Comparison of ENCODE assay signal across 1 cellular context in genomic region chr1:65412256-65412983, GRCh38.
TF ChIP-seq lines count a peak whose summit lies in the region.

No MANE protein-coding gene starts in this region.

TF ChIP-seq in K562, 482 proteins besides CTCF, POLR2A, EP300 and RAD21 (continued from another document and continues in another):
- no peak for TF ChIP-seq ZNF3 (CRISPR knock-in tag; IDR thresholded peaks at IDR 0.05)
- TF ChIP-seq, protein P1, sequence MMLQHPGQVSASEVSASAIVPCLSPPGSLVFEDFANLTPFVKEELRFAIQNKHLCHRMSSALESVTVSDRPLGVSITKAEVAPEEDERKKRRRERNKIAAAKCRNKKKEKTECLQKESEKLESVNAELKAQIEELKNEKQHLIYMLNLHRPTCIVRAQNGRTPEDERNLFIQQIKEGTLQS (IDR thresholded peaks at IDR 0.05) = peak; percentile 97
- TF ChIP-seq, protein P1 (CRISPR knock-in tag; conservative IDR thresholded peaks at IDR 0.05) = no peak; the same call in 1 of the 2 replicates
- no peak for TF ChIP-seq ZNF174 (CRISPR knock-in tag; IDR thresholded peaks at IDR 0.05)
- TF ChIP-seq FIP1L1 (IDR thresholded peaks at IDR 0.05; ENCODE audit: low read depth, low read length, poor library complexity, severe bottlenecking) = no peak
- no peak for TF ChIP-seq SUPT5H (IDR thresholded peaks at IDR 0.05)
- TF ChIP-seq ATF7 (IDR thresholded peaks at IDR 0.05) = peak; percentile 74
- TF ChIP-seq ZNF707 (CRISPR knock-in tag; conservative IDR thresholded peaks at IDR 0.05) = no peak
- TF ChIP-seq TGIF2 (CRISPR knock-in tag; IDR thresholded peaks at IDR 0.05) = no peak
- TF ChIP-seq ZNF551 (CRISPR knock-in tag; IDR thresholded peaks at IDR 0.05) = 0 out of 2 replicates have a peak, but pooled peaks have one; percentile 60
- no peak for TF ChIP-seq IRF9 (tag; IDR thresholded peaks at IDR 0.05)
- peak; percentile 100 for TF ChIP-seq MEIS2 (IDR thresholded peaks at IDR 0.05; ENCODE audit: partially characterized antibody)
- no peak for TF ChIP-seq GABPB2 (CRISPR knock-in tag; conservative IDR thresholded peaks at IDR 0.05)
- peak; percentile 71; the same call in 1 of the 2 replicates for TF ChIP-seq ZNF444 (CRISPR knock-in tag; IDR thresholded peaks at IDR 0.05)
- TF ChIP-seq ILF3 (IDR thresholded peaks at IDR 0.05; ENCODE audit: borderline replicate concordance) = peak; percentile 92; the same call in 1 of the 2 replicates
- peak; percentile 17; the same call in 1 of the 2 replicates for TF ChIP-seq MAFG (tag; conservative IDR thresholded peaks at IDR 0.05)
- 0 out of 2 replicates have a peak, but pooled peaks have one; percentile 59 for TF ChIP-seq HIVEP1 (CRISPR knock-in tag; IDR thresholded peaks at IDR 0.05)
- peak; percentile 63 for TF ChIP-seq MTA3 (IDR thresholded peaks at IDR 0.05; ENCODE audit: borderline replicate concordance)
- no peak for TF ChIP-seq PPARD (CRISPR knock-in tag; IDR thresholded peaks at IDR 0.05)
- TF ChIP-seq ETV6 (IDR thresholded peaks at IDR 0.05; ENCODE audit: borderline replicate concordance in 1 of 2, low read depth in 2 of 2, low read length in 1 of 2) = peak in 1 of 2 experiments; percentile 53; a peak in 1 of 4 replicates
- TF ChIP-seq ETV6 (CRISPR knock-in tag; IDR thresholded peaks at IDR 0.05; ENCODE audit: borderline replicate concordance) = no peak
- TF ChIP-seq ZNF165 (CRISPR knock-in tag; IDR thresholded peaks at IDR 0.05; ENCODE audit: borderline replicate concordance) = no peak
- no peak for TF ChIP-seq CGGBP1 (CRISPR knock-in tag; IDR thresholded peaks at IDR 0.05)
- TF ChIP-seq ZNF77 (CRISPR knock-in tag; IDR thresholded peaks at IDR 0.05) = no peak
- TF ChIP-seq SMARCA5 (IDR thresholded peaks at IDR 0.05) = no peak
- TF ChIP-seq SIX5 (IDR thresholded peaks at IDR 0.05; ENCODE audit: borderline replicate concordance in 1 of 2, insufficient read depth in 1 of 2, low read depth in 1 of 2, low read length in 2 of 2) = no peak
- TF ChIP-seq RBFOX2 (IDR thresholded peaks at IDR 0.05; ENCODE audit: low read depth, low read length) = no peak
- no peak for TF ChIP-seq HDAC6 (IDR thresholded peaks at IDR 0.05; ENCODE audit: low read depth, low read length)
- no peak for TF ChIP-seq ELF2 (CRISPR knock-in tag; IDR thresholded peaks at IDR 0.05)
- TF ChIP-seq ZNF586 (CRISPR knock-in tag; conservative IDR thresholded peaks at IDR 0.05) = no peak
- no peak for TF ChIP-seq ZNF717 (CRISPR knock-in tag; IDR thresholded peaks at IDR 0.05)
- TF ChIP-seq MEF2A (IDR thresholded peaks at IDR 0.05; ENCODE audit: control insufficient read depth, low read depth, low read length) = no peak
- no peak for TF ChIP-seq SAFB2 (IDR thresholded peaks at IDR 0.05; ENCODE audit: borderline replicate concordance, low read depth, low read length, severe bottlenecking)
- TF ChIP-seq BHLHE40 (IDR thresholded peaks at IDR 0.05; ENCODE audit: low read length) = peak; percentile 53; the same call in 1 of the 2 replicates
- TF ChIP-seq CREBBP (IDR thresholded peaks at IDR 0.05; ENCODE audit: low read depth, low read length) = no peak
- peak; percentile 84; the same call in 1 of the 2 replicates for TF ChIP-seq GATAD2A (IDR thresholded peaks at IDR 0.05)
- no peak for TF ChIP-seq ZNF431 (CRISPR knock-in tag; IDR thresholded peaks at IDR 0.05)
- no peak for TF ChIP-seq NRF1 (conservative IDR thresholded peaks at IDR 0.05 in 1 of 2, IDR thresholded peaks at IDR 0.05 in 1 of 2)
- no peak for TF ChIP-seq KDM4B (IDR thresholded peaks at IDR 0.05; ENCODE audit: borderline replicate concordance in 2 of 2, low read depth in 1 of 2)
- TF ChIP-seq HMGN3 (IDR thresholded peaks at IDR 0.05; ENCODE audit: borderline replicate concordance, extremely low read depth, insufficient read length, low read depth, low read length) = peak; percentile 91
- TF ChIP-seq NFIX (CRISPR knock-in tag; IDR thresholded peaks at IDR 0.05; ENCODE audit: low read depth) = no peak
- TF ChIP-seq PCBP1 (IDR thresholded peaks at IDR 0.05; ENCODE audit: low read depth, low read length, poor library complexity, severe bottlenecking) = no peak
- peak; percentile 77; the same call in 1 of the 2 replicates for TF ChIP-seq ZNF589 (CRISPR knock-in tag; IDR thresholded peaks at IDR 0.05; ENCODE audit: low read depth)
- peak; percentile 58; the same call in 1 of the 2 replicates for TF ChIP-seq ZNF354B (CRISPR knock-in tag; IDR thresholded peaks at IDR 0.05)
- peak; percentile 99 for TF ChIP-seq CCNT2 (IDR thresholded peaks at IDR 0.05; ENCODE audit: borderline replicate concordance, extremely low read depth, insufficient read length, low read depth, low read length)
- TF ChIP-seq DDX20 (tag; IDR thresholded peaks at IDR 0.05; ENCODE audit: low read depth) = peak; percentile 41; the same call in 1 of the 2 replicates
- no peak for TF ChIP-seq HMG20A (CRISPR knock-in tag; conservative IDR thresholded peaks at IDR 0.05)
- TF ChIP-seq ADNP (tag; IDR thresholded peaks at IDR 0.05) = no peak
- TF ChIP-seq, protein P2, sequence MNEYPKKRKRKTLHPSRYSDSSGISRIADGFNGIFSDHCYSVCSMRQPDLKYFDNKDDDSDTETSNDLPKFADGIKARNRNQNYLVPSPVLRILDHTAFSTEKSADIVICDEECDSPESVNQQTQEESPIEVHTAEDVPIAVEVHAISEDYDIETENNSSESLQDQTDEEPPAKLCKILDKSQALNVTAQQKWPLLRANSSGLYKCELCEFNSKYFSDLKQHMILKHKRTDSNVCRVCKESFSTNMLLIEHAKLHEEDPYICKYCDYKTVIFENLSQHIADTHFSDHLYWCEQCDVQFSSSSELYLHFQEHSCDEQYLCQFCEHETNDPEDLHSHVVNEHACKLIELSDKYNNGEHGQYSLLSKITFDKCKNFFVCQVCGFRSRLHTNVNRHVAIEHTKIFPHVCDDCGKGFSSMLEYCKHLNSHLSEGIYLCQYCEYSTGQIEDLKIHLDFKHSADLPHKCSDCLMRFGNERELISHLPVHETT (CRISPR knock-in tag; conservative IDR thresholded peaks at IDR 0.05 in 1 of 2, IDR thresholded peaks at IDR 0.05 in 1 of 2) = peak in 1 of 2 experiments; percentile 94; a peak in 2 of 4 replicates
- TF ChIP-seq ZNF785 (CRISPR knock-in tag; IDR thresholded peaks at IDR 0.05) = no peak
- TF ChIP-seq HDGF (IDR thresholded peaks at IDR 0.05) = no peak
- TF ChIP-seq BRCA1 (IDR thresholded peaks at IDR 0.05) = no peak
- TF ChIP-seq BRCA1 (CRISPR knock-in tag; IDR thresholded peaks at IDR 0.05) = no peak
- no peak for TF ChIP-seq TSHZ1 (CRISPR knock-in tag; IDR thresholded peaks at IDR 0.05)
- TF ChIP-seq, protein P3, sequence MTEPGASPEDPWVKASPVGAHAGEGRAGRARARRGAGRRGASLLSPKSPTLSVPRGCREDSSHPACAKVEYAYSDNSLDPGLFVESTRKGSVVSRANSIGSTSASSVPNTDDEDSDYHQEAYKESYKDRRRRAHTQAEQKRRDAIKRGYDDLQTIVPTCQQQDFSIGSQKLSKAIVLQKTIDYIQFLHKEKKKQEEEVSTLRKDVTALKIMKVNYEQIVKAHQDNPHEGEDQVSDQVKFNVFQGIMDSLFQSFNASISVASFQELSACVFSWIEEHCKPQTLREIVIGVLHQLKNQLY (CRISPR knock-in tag; conservative IDR thresholded peaks at IDR 0.05) = no peak
- TF ChIP-seq, protein P4, sequence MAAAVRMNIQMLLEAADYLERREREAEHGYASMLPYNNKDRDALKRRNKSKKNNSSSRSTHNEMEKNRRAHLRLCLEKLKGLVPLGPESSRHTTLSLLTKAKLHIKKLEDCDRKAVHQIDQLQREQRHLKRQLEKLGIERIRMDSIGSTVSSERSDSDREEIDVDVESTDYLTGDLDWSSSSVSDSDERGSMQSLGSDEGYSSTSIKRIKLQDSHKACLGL (CRISPR knock-in tag; IDR thresholded peaks at IDR 0.05; ENCODE audit: borderline replicate concordance, poor library complexity, severe bottlenecking) = no peak
- TF ChIP-seq, protein P5, sequence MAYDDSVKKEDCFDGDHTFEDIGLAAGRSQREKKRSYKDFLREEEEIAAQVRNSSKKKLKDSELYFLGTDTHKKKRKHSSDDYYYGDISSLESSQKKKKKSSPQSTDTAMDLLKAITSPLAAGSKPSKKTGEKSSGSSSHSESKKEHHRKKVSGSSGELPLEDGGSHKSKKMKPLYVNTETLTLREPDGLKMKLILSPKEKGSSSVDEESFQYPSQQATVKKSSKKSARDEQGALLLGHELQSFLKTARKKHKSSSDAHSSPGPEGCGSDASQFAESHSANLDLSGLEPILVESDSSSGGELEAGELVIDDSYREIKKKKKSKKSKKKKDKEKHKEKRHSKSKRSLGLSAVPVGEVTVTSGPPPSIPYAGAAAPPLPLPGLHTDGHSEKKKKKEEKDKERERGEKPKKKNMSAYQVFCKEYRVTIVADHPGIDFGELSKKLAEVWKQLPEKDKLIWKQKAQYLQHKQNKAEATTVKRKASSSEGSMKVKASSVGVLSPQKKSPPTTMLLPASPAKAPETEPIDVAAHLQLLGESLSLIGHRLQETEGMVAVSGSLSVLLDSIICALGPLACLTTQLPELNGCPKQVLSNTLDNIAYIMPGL (CRISPR knock-in tag; IDR thresholded peaks at IDR 0.05) = no peak
- no peak for TF ChIP-seq E2F3 (CRISPR knock-in tag; IDR thresholded peaks at IDR 0.05)
- TF ChIP-seq FOXM1 (IDR thresholded peaks at IDR 0.05; ENCODE audit: low read depth) = peak; percentile 97
- no peak for TF ChIP-seq FOXM1 (CRISPR knock-in tag; IDR thresholded peaks at IDR 0.05; ENCODE audit: low read depth)
- TF ChIP-seq, protein P6, sequence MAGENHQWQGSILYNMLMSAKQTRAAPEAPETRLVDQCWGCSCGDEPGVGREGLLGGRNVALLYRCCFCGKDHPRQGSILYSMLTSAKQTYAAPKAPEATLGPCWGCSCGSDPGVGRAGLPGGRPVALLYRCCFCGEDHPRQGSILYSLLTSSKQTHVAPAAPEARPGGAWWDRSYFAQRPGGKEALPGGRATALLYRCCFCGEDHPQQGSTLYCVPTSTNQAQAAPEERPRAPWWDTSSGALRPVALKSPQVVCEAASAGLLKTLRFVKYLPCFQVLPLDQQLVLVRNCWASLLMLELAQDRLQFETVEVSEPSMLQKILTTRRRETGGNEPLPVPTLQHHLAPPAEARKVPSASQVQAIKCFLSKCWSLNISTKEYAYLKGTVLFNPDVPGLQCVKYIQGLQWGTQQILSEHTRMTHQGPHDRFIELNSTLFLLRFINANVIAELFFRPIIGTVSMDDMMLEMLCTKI (IDR thresholded peaks at IDR 0.05; ENCODE audit: partially characterized antibody) = no peak
- no peak for TF ChIP-seq MCM3 (IDR thresholded peaks at IDR 0.05)
- TF ChIP-seq, protein P7, sequence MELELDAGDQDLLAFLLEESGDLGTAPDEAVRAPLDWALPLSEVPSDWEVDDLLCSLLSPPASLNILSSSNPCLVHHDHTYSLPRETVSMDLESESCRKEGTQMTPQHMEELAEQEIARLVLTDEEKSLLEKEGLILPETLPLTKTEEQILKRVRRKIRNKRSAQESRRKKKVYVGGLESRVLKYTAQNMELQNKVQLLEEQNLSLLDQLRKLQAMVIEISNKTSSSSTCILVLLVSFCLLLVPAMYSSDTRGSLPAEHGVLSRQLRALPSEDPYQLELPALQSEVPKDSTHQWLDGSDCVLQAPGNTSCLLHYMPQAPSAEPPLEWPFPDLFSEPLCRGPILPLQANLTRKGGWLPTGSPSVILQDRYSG (tag; conservative IDR thresholded peaks at IDR 0.05; ENCODE audit: low read depth) = no peak; the same call in 1 of the 2 replicates
- no peak for TF ChIP-seq ZNF79 (CRISPR knock-in tag; IDR thresholded peaks at IDR 0.05; ENCODE audit: low read depth)
- TF ChIP-seq SP2 (IDR thresholded peaks at IDR 0.05; ENCODE audit: extremely low read depth, low read depth, low read length, poor library complexity, severe bottlenecking) = no peak
- TF ChIP-seq EP400 (IDR thresholded peaks at IDR 0.05) = peak; percentile 72
